Comparison of ENCODE assay signal across 15 cellular contexts in genomic region chr2:70412294-70413075, GRCh38.
"Had no signal": no experiment of that assay in that cellular context is flagged by ENCODE, and none has a peak within 500 bp of the region (broad histone marks: within the 10 kb centered on the region; RNA-seq: fewer than 3 reads in every experiment).

No MANE protein-coding gene starts in this region.

- H3K36me3 ChIP-seq: breast epithelium, esophagus squamous epithelium, left ventricle myocardium inferior, neural progenitor cell, ovary, right atrium auricular region, transverse colon had no signal

- FAIRE-seq: colon, TTC549 had no signal

- H3K27ac ChIP-seq: breast epithelium, esophagus squamous epithelium, left ventricle myocardium inferior, neural progenitor cell, ovary, right atrium auricular region, transverse colon had no signal

- H3K27me3 ChIP-seq: breast epithelium, esophagus squamous epithelium, ovary, right atrium auricular region, transverse colon had no signal

- DNase-seq: activated effector memory CD4-positive, alpha-beta T cell treated with anti-CD3 and anti-CD28 coated beads, Interleukin-2, amount 50 U/mL, for 16 hours; activated naive CD8-positive, alpha-beta T cell treated with anti-CD3 and anti-CD28 coated beads for 36 hours; activated T-cell treated with anti-CD3 and anti-CD28 coated beads, Interleukin-2, amount 50 U/mL, for 24 hours; esophagus squamous epithelium; left ventricle myocardium inferior; ovary; SHP77 treated with DMSO at 0.1 percent for 48 hours; stimulated activated CD4-positive, alpha-beta T cell treated with anti-CD3 and anti-CD28 coated beads, Interleukin-1b, Interleukin-23, amount 100 ng/mL, for 48 hours; T-helper 2 cell; transverse colon had no signal

- H3K4me3 ChIP-seq: breast epithelium, esophagus squamous epithelium, left ventricle myocardium inferior, neural progenitor cell, ovary, right atrium auricular region, transverse colon had no signal

- H3K9me3 ChIP-seq: breast epithelium, esophagus squamous epithelium, left ventricle myocardium inferior, ovary, right atrium auricular region, transverse colon had no signal

- H3K4me1 ChIP-seq: breast epithelium, esophagus squamous epithelium, left ventricle myocardium inferior, neural progenitor cell, right atrium auricular region, transverse colon had no signal
